ENCODE assay signal across 29 cellular contexts in genomic region chr13:24196593-24197197, GRCh38. TPM values are rescaled to one million over a fixed set of nuclear protein-coding genes. Genes with fewer than 3 reads are reported as not detected.
A peak's percentile ranks its signal among the peaks of the same experiment; 100 is the strongest.
DNase-seq lines count a peak whose midpoint lies in the region; FAIRE-seq and TF ChIP-seq lines count a peak whose summit lies in the region.
"Had no signal": no experiment of that assay in that cellular context is flagged by ENCODE, and none has a peak within 500 bp of the region (broad histone marks: within the 10 kb centered on the region; RNA-seq: fewer than 3 reads in every experiment).

No MANE protein-coding gene starts in this region.

- no peaks in the 10 kb centered on the region for H3K9me3 Mint-ChIP-seq in nephron progenitor cell
- H3K9me3 Mint-ChIP-seq: activated CD8-positive, alpha-beta T cell treated with anti-CD3 and anti-CD28 coated beads for 36 hours; activated naive CD4-positive, alpha-beta T cell treated with anti-CD3 and anti-CD28 coated beads, Interleukin-2, amount 50 U/mL, for 72 hours; activated T-helper 2 cell treated with anti-CD3 and anti-CD28 coated beads, Interferon-gamma antibody, Interleukin-2, Interleukin-4, amounts not matched to agents 10 μg/mL and 5 μg/mL and 100 μg/mL, durations not matched to agents 14 hours and 24 hours and 36 hours; effector memory CD8-positive, alpha-beta T cell; stimulated activated naive CD8-positive, alpha-beta T cell treated with anti-CD3 and anti-CD28 coated beads, Interleukin-15, Interleukin-2, amounts not matched to agents 100 ng/mL and 50 ng/mL, for 24 hours had no signal

- H3K27ac ChIP-seq in kidney (ENCODE audit: low read depth in 2 of 2, low read length in 2 of 2), result peak overlapping the region; percentile 36 to 49
- H3K27ac ChIP-seq: esophagus muscularis mucosa, foreskin keratinocyte, Peyer's patch, psoas muscle, SJSA1, thoracic aorta had no signal

- intact Hi-C loops in kidney (cut with DNase I), result no loop called here

- H3K36me3 ChIP-seq in kidney (ENCODE audit: control insufficient read depth in 1 of 2, insufficient read depth in 2 of 2, low read length in 2 of 2), result no peaks in the 10 kb centered on the region
- H3K36me3 ChIP-seq: esophagus muscularis mucosa, MG63, Peyer's patch, SJSA1, thoracic aorta had no signal

- H3K36me3 Mint-ChIP-seq in nephron progenitor cell (ENCODE audit: low read depth), result no peaks in the 10 kb centered on the region
- H3K36me3 Mint-ChIP-seq: activated naive CD4-positive, alpha-beta T cell treated with anti-CD3 and anti-CD28 coated beads, Interleukin-2, amount 50 U/mL, for 72 hours had no signal

- H3K4me3 Mint-ChIP-seq in nephron progenitor cell, result no peak overlapping the region
- H3K4me3 Mint-ChIP-seq: activated CD8-positive, alpha-beta T cell treated with anti-CD3 and anti-CD28 coated beads for 36 hours; effector memory CD8-positive, alpha-beta T cell; stimulated activated naive CD8-positive, alpha-beta T cell treated with anti-CD3 and anti-CD28 coated beads, Interleukin-15, Interleukin-2, amounts not matched to agents 100 ng/mL and 50 ng/mL, for 24 hours had no signal

- peaks cover 19 to 26% of the 10 kb centered on the region in 2 donors for H3K4me1 ChIP-seq in kidney (ENCODE audit: control insufficient read depth in 1 of 2, insufficient read depth in 1 of 2, low read depth in 1 of 2, low read length in 2 of 2)
- H3K4me1 ChIP-seq: esophagus muscularis mucosa, foreskin keratinocyte, Peyer's patch, psoas muscle, SJSA1 had no signal

- H3K9ac ChIP-seq in kidney (ENCODE audit: low read length in 2 of 2), result peak overlapping the region in 1 of 2 donors; percentile 6

- H3K27ac Mint-ChIP-seq in nephron progenitor cell, result no peak overlapping the region
- H3K27ac Mint-ChIP-seq: activated CD8-positive, alpha-beta T cell treated with anti-CD3 and anti-CD28 coated beads for 36 hours; activated naive CD4-positive, alpha-beta T cell treated with anti-CD3 and anti-CD28 coated beads, Interleukin-2, amount 50 U/mL, for 72 hours; activated T-helper 2 cell treated with anti-CD3 and anti-CD28 coated beads, Interferon-gamma antibody, Interleukin-2, Interleukin-4, amounts not matched to agents 10 μg/mL and 5 μg/mL and 100 μg/mL, durations not matched to agents 14 hours and 24 hours and 36 hours; effector memory CD8-positive, alpha-beta T cell; stimulated activated naive CD8-positive, alpha-beta T cell treated with anti-CD3 and anti-CD28 coated beads, Interleukin-15, Interleukin-2, amounts not matched to agents 100 ng/mL and 50 ng/mL, for 24 hours had no signal

- FAIRE-seq in kidney (lab: Jason Lieb, UNC), result no peak
- FAIRE-seq: A204.1, K562, TTC549, urothelium cell line had no signal

- TF ChIP-seq CTCF in kidney (IDR thresholded peaks at IDR 0.05; ENCODE audit: borderline replicate concordance, extremely low read depth, insufficient read depth) (no peak), nephron progenitor cell (IDR thresholded peaks at IDR 0.05) (no peak)

- peaks cover 3% of the 10 kb centered on the region for H3K27me3 Mint-ChIP-seq in nephron progenitor cell (ENCODE audit: low read depth, poor library complexity)
- H3K27me3 Mint-ChIP-seq: activated CD8-positive, alpha-beta T cell treated with anti-CD3 and anti-CD28 coated beads for 36 hours; effector memory CD8-positive, alpha-beta T cell; stimulated activated naive CD8-positive, alpha-beta T cell treated with anti-CD3 and anti-CD28 coated beads, Interleukin-15, Interleukin-2, amounts not matched to agents 100 ng/mL and 50 ng/mL, for 24 hours had no signal

- DNase-seq in SKM-1 treated with dmso at 0.1 percent for 144 hours (lab: John Stamatoyannopoulos, UW; ENCODE audit: unreplicated experiment) (peak; percentile 65), SKM-1 (lab: John Stamatoyannopoulos, UW; ENCODE audit: unreplicated experiment) (no peak), OCI-M1 (lab: John Stamatoyannopoulos, UW) (peak; percentile 39), kidney (no peak), NCI-H2029 treated with DMSO at 0.1 percent for 48 hours (lab: John Stamatoyannopoulos, UW) (no peak), putamen (ENCODE audit: low spot score) (no peak), nephron progenitor cell (no peak), NCI-H2227 treated with DMSO at 0.1 percent for 48 hours (lab: John Stamatoyannopoulos, UW) (no peak)
- DNase-seq: activated CD4-positive, alpha-beta T cell treated with anti-CD3 and anti-CD28 coated beads for 1 hour; activated CD8-positive, alpha-beta T cell treated with anti-CD3 and anti-CD28 coated beads for 36 hours; aorta; cortex of kidney; effector memory CD8-positive, alpha-beta T cell; foreskin keratinocyte; mesendoderm; MG63; NCI-H146; Peyer's patch; psoas muscle had no signal

- H3K4me3 ChIP-seq in kidney (ENCODE audit: low read length in 2 of 2), result no peak overlapping the region
- H3K4me3 ChIP-seq: esophagus muscularis mucosa, K562, MG63, Peyer's patch, psoas muscle, SJSA1, thoracic aorta had no signal

- no peaks in the 10 kb centered on the region for H3K4me1 Mint-ChIP-seq in nephron progenitor cell

- no peaks in the 10 kb centered on the region for H3K9me3 ChIP-seq in kidney (ENCODE audit: control insufficient read depth in 1 of 2, low read length in 2 of 2)
- H3K9me3 ChIP-seq: esophagus muscularis mucosa, MG63, Peyer's patch, psoas muscle, SJSA1, thoracic aorta had no signal

RNA-seq across cellular contexts. Expression of gene SPATA13, which starts 36.2 kb away (rescaled TPM):
- total RNA-seq in kidney, result 69.2 TPM
- polyA plus RNA-seq in kidney (ENCODE audit: insufficient read depth, low read depth, low replicate concordance), result 12.3 TPM

Comparison
In these comparisons a context has a peak if more than half of its experiments do, and no peak if none do; other contexts are left out.
1. DNase-seq: peak in SKM-1 treated with dmso at 0.1 percent for 144 hours (single experiment) and OCI-M1 (single experiment); none in SKM-1 (single experiment), kidney (single experiment), NCI-H2029 treated with DMSO at 0.1 percent for 48 hours (single experiment), putamen (single experiment), nephron progenitor cell (single experiment) and NCI-H2227 treated with DMSO at 0.1 percent for 48 hours (single experiment).